In genomic region chr3:73401616-73402265, GRCh38 we compare ENCODE assay signal across 21 cellular contexts.
DNase-seq lines count a peak whose midpoint lies in the region; ATAC-seq, FAIRE-seq and TF ChIP-seq lines count a peak whose summit lies in the region.
"Had no signal": no experiment of that assay in that cellular context is flagged by ENCODE, and none has a peak within 500 bp of the region (broad histone marks: within the 10 kb centered on the region; RNA-seq: fewer than 3 reads in every experiment).

No MANE protein-coding gene starts in this region.

- H3K27ac ChIP-seq in IMR-90 (ENCODE audit: insufficient read depth, low read length) (peak overlapping the region; percentile 78; the same call in 1 of the 2 replicates), esophagus squamous epithelium (peak overlapping the region in 3 of 4 donors; percentile 74 to 81 (median 80)), lower lobe of right lung (no peak overlapping the region), small intestine (ENCODE audit: low read depth in 1 of 2, low read length in 1 of 2) (peak overlapping the region in 1 of 2 donors; percentile 15)
- H3K27ac ChIP-seq: HL-60, KMS-11 had no signal

- no TSS peak for BruUV-seq in IMR-90 (replicated peaks; lab: Mats Ljungman, UMichigan)

- H2BK120ac ChIP-seq in IMR-90 (ENCODE audit: low read depth, low read length) = no peak overlapping the region

- POLR2A ChIA-PET in IMR-90 (lab: Charles Lee; ENCODE audit: unreplicated experiment) = no interaction called here

- WGBS in IMR-90 (ENCODE audit: extremely low coverage in 2 of 2, insufficient read length in 1 of 2), 2 experiments = 19% methylated on average over 3 of the region's 7 CpGs; no CpG with 5 or more reads in 1 of the 2 experiments
- WGBS in esophagus squamous epithelium, 2 donors = 54 to 68% methylated on average over 7 of the region's 7 CpGs
- WGBS in small intestine, 3 donors = 58 to 89% (median 71%) methylated on average over 7 of the region's 7 CpGs

- H3K4me3 ChIP-seq in IMR-90 (ENCODE audit: insufficient read depth, low read depth, low read length) (no peak overlapping the region), esophagus squamous epithelium (no peak overlapping the region), lower lobe of right lung (no peak overlapping the region), small intestine (ENCODE audit: low read depth in 1 of 2, low read length in 2 of 2) (no peak overlapping the region)
- H3K4me3 ChIP-seq: prostate gland had no signal

- no peak overlapping the region for H4K91ac ChIP-seq in IMR-90 (ENCODE audit: insufficient read depth, low read depth, low read length)

- H3K9me3 ChIP-seq in IMR-90 (ENCODE audit: control insufficient read depth, insufficient read depth, low read length) (no peaks in the 10 kb centered on the region), esophagus squamous epithelium (no peaks in the 10 kb centered on the region), lower lobe of right lung (no peaks in the 10 kb centered on the region), small intestine (ENCODE audit: control insufficient read depth, low read depth) (no peaks in the 10 kb centered on the region)
- H3K9me3 ChIP-seq: prostate gland had no signal

- no peak overlapping the region; the same call in 1 of the 2 replicates for H4K5ac ChIP-seq in IMR-90 (ENCODE audit: low read depth, low read length)

- ATAC-seq in IMR-90 (ENCODE audit: low read depth) (peak; percentile 25), lower lobe of right lung (peak; percentile 31 to 47), HG02884 (IDR thresholded peaks at IDR 0.05; ENCODE audit: unreplicated experiment) (no peak)
- ATAC-seq: activated CD4-positive, alpha-beta T cell treated with anti-CD3 and anti-CD28 coated beads for 36 hours; esophagus mucosa had no signal

- no peak for TF ChIP-seq CTCF in IMR-90 (conservative IDR thresholded peaks at IDR 0.05; ENCODE audit: low read depth, low read length)
- no peak for TF ChIP-seq CTCF in esophagus squamous epithelium (IDR thresholded peaks at IDR 0.05)
- no peak for TF ChIP-seq CTCF in lower lobe of right lung (IDR thresholded peaks at IDR 0.05)

- H3K4me1 ChIP-seq in IMR-90 (ENCODE audit: control insufficient read depth, insufficient read depth, low read length) (peaks cover 21% of the 10 kb centered on the region), esophagus squamous epithelium (peaks cover 0 to 56% (median 15%) of the 10 kb centered on the region in 3 donors), lower lobe of right lung (peaks cover 15% of the 10 kb centered on the region), small intestine (ENCODE audit: control insufficient read depth in 2 of 2, insufficient read depth in 1 of 2, low read depth in 1 of 2, low read length in 1 of 2) (peaks cover 0 to 3% of the 10 kb centered on the region in 2 donors)
- H3K4me1 ChIP-seq: prostate gland had no signal

- H3K18ac ChIP-seq in IMR-90 (ENCODE audit: low read depth, low read length) = peak overlapping the region; percentile 35; the same call in 1 of the 2 replicates

- TF ChIP-seq POLR2A in IMR-90 (IDR thresholded peaks at IDR 0.05; ENCODE audit: low read depth, low read length) (no peak), esophagus squamous epithelium (IDR thresholded peaks at IDR 0.05) (no peak)

- peaks cover 3% of the 10 kb centered on the region; the same call in 1 of the 2 replicates for H4K20me1 ChIP-seq in IMR-90 (ENCODE audit: insufficient read depth, low read length)

- CTCF ChIA-PET in IMR-90 (lab: Yijun Ruan, JAX) = interaction anchor here (0.6 to 1.2 kb wide), 2 partner anchors 99 to 180 kb away, joined by 3 read pairs; no protein-coding TSS in a partner anchor

- no peak overlapping the region for H3K4ac ChIP-seq in IMR-90 (ENCODE audit: low read depth, low read length)

- H3K36me3 ChIP-seq in IMR-90 (ENCODE audit: control insufficient read depth, insufficient read depth, low read length) (peaks cover 12% of the 10 kb centered on the region; the same call in 1 of the 2 replicates), esophagus squamous epithelium (peaks cover 0 to 5% (median 0%) of the 10 kb centered on the region in 3 donors), lower lobe of right lung (no peaks in the 10 kb centered on the region), small intestine (ENCODE audit: control insufficient read depth in 2 of 2, insufficient read depth in 2 of 2, low read length in 2 of 2) (no peaks in the 10 kb centered on the region)
- H3K36me3 ChIP-seq: prostate gland had no signal

- H3K14ac ChIP-seq in IMR-90 (replicated peaks; ENCODE audit: low read depth, low read length) = no peak overlapping the region

- H3K9me1 ChIP-seq in IMR-90 (ENCODE audit: insufficient read depth, low read length) = peaks cover 12% of the 10 kb centered on the region

- H2AK9ac ChIP-seq in IMR-90 (replicated peaks; ENCODE audit: low read depth, low read length, poor library complexity) = no peak overlapping the region

- H4K8ac ChIP-seq in IMR-90 (ENCODE audit: low read depth in 2 of 2, low read length in 2 of 2) = no peak overlapping the region

- H2AK5ac ChIP-seq in IMR-90 (ENCODE audit: low read depth, low read length) = no peak overlapping the region

- no peak overlapping the region for H2BK15ac ChIP-seq in IMR-90 (ENCODE audit: low read depth, low read length)

- intact Hi-C loops in IMR-90 (cut with micrococcal nuclease) = no loop called here
- intact Hi-C loops in esophagus squamous epithelium (cut with DNase I) = no loop called here
- intact Hi-C loops in lower lobe of right lung (cut with DNase I) = no loop called here

- TF ChIP-seq RAD21 in IMR-90 (IDR thresholded peaks at IDR 0.05; ENCODE audit: low read length) = no peak

- no peak overlapping the region for H3K23ac ChIP-seq in IMR-90 (ENCODE audit: low read depth, low read length)

- dilution Hi-C loops in IMR-90 (cut with HindIII; ENCODE audit: low sequenced_read_pairs, unreplicated experiment) = no loop called here

- DNase-seq in IMR-90 = peak; percentile 60
- no peak for DNase-seq in esophagus squamous epithelium (lab: John Stamatoyannopoulos, UW)
- no peak for DNase-seq in lower lobe of right lung
- DNase-seq in small intestine = peak; percentile 4
- no peak for DNase-seq in T1000 (lab: John Stamatoyannopoulos, UW)
- no peak for DNase-seq in nucleus accumbens (lab: John Stamatoyannopoulos, UW)
- no peak for DNase-seq in SW 1271 (lab: John Stamatoyannopoulos, UW)
- DNase-seq: activated CD4-positive, alpha-beta T cell treated with anti-CD3 and anti-CD28 coated beads for 36 hours; activated CD8-positive, alpha-beta memory T cell treated with anti-CD3 and anti-CD28 coated beads, Interleukin-2, amount 50 U/mL, for 4 hours; activated naive CD4-positive, alpha-beta T cell; GF-D8; hippocampal formation; NCI-H146; NCI-H446; SIG-M5 had no signal

- no peak overlapping the region for H2BK20ac ChIP-seq in IMR-90 (ENCODE audit: low read depth, low read length)

- FAIRE-seq in small intestine (lab: Jason Lieb, UNC) = no peak
- FAIRE-seq: H54 had no signal

- no peak overlapping the region for H2AFZ ChIP-seq in IMR-90 (replicated peaks; ENCODE audit: low read length, poor library complexity)

- no peak overlapping the region for H2BK5ac ChIP-seq in IMR-90 (ENCODE audit: low read depth, low read length, poor library complexity, severe bottlenecking)

- no peaks in the 10 kb centered on the region for H3K27me3 ChIP-seq in IMR-90 (ENCODE audit: control insufficient read depth, insufficient read depth, low read length)
- H3K27me3 ChIP-seq in esophagus squamous epithelium = no peaks in the 10 kb centered on the region
- no peaks in the 10 kb centered on the region for H3K27me3 ChIP-seq in lower lobe of right lung (ENCODE audit: low read depth)
- H3K27me3 ChIP-seq in small intestine (ENCODE audit: control insufficient read depth in 2 of 2, insufficient read depth in 2 of 2, low read length in 2 of 2) = no peaks in the 10 kb centered on the region

- H3K4me2 ChIP-seq in IMR-90 (ENCODE audit: low read depth, low read length) = peak overlapping the region; percentile 8; the same call in 1 of the 2 replicates
- H3K4me2 ChIP-seq: KMS-11 had no signal

- no peak overlapping the region for H3K9ac ChIP-seq in IMR-90 (ENCODE audit: low read depth, low read length)
- H3K9ac ChIP-seq: KMS-11 had no signal

- no peak overlapping the region for H3K56ac ChIP-seq in IMR-90 (ENCODE audit: extremely low read depth, insufficient read depth, low read length)

- peaks cover under 1 to 2% of the 10 kb centered on the region in 2 experiments; a peak in 1 of 4 replicates for H3K79me1 ChIP-seq in IMR-90 (ENCODE audit: low read depth in 1 of 2, low read length in 2 of 2)

- in situ Hi-C loops in IMR-90 (cut with MboI; ENCODE audit: low sequenced_read_pairs) = no loop called here

TF ChIP-seq in IMR-90, 13 proteins besides CTCF, POLR2A, EP300 and RAD21:
- no peak for TF ChIP-seq BHLHE40 (IDR thresholded peaks at IDR 0.05; ENCODE audit: low read depth, low read length)

Comparison
In these comparisons a context has a peak if more than half of its experiments do, and no peak if none do; other contexts are left out.
1. DNase-seq: peak in IMR-90 (single experiment) and small intestine (single experiment); none in esophagus squamous epithelium (single experiment), lower lobe of right lung (single experiment), T1000 (single experiment), nucleus accumbens (0 of 56) and SW 1271 (0 of 2).